9 cellular contexts compared by ENCODE assay signal in the genomic region with DNA sequence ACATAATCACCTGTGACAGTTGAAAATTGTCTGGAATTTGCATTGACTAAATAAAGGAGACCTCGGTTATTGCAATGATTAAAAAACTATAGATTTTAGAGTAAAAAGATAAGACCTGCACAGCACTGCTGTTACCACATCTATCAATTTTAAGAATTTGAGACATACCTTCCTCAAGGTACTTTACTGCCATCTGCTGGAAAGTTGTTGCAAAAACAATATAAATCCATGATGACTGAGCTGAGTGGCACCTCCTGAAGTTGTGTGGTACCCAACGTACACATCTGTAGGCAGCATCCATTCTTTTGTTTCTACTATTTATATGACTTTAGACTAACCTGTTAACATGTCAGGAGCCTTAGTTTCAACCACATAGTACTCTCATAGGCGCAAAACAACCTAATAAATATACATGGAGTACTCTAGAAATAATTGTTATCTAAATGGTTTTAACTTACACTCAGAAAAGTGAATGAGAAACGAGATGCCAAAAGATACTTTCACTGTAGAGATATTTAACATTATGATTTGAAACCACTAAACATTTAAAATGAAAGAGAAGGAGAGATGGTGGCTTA.
A peak's percentile ranks its signal among the peaks of the same experiment; 100 is the strongest.
DNase-seq lines count a peak whose midpoint lies in the region; ATAC-seq and TF ChIP-seq lines count a peak whose summit lies in the region.
"Had no signal": no experiment of that assay in that cellular context is flagged by ENCODE, and none has a peak within 500 bp of the region (broad histone marks: within the 10 kb centered on the region; RNA-seq: fewer than 3 reads in every experiment).

No MANE protein-coding gene starts in this region.

- H3K36me3 ChIP-seq in HCT116 (ENCODE audit: control insufficient read depth in 1 of 2, insufficient read depth in 2 of 2, low read length in 2 of 2): peaks cover 5 to 16% of the 10 kb centered on the region in 2 experiments; a peak in 2 of 4 replicates
- H3K36me3 ChIP-seq in fibroblast of lung (ENCODE audit: control insufficient read depth, insufficient read depth, low read length): peaks cover 17% of the 10 kb centered on the region
- H3K36me3 ChIP-seq in neural cell (ENCODE audit: insufficient read depth, low read length): no peaks in the 10 kb centered on the region

- BruUV-seq in HCT116 (replicated peaks; lab: Mats Ljungman, UMichigan): no TSS peak

- H3F3A ChIP-seq in neural cell (ENCODE audit: insufficient read depth, low read length, poor library complexity, severe bottlenecking): no peaks in the 10 kb centered on the region

- CTCF ChIA-PET in activated CD4-positive, alpha-beta T cell treated with anti-CD3 and anti-CD28 coated beads for 36 hours (lab: Charles Lee): interaction anchor here (0.6 to 3.9 kb wide), 43 partner anchors 9 to 639 kb away, joined by 3 to 35 read pairs (median 4); a partner anchor contains a TSS
- CTCF ChIA-PET in HCT116 (lab: Charles Lee): interaction anchor here (0.6 to 2.7 kb wide), 12 partner anchors 9 to 681 kb away, joined by 3 to 36 read pairs (median 5); no protein-coding TSS in a partner anchor

- no peak for TF ChIP-seq EP300 in neural cell (conservative IDR thresholded peaks at IDR 0.05; ENCODE audit: poor library complexity, severe bottlenecking)

- no peak overlapping the region for H3K4me3 ChIP-seq in HCT116 (replicated peaks in 1 of 2; ENCODE audit: low read depth in 1 of 2, low read length in 2 of 2)
- no peak overlapping the region for H3K4me3 ChIP-seq in fibroblast of lung (replicated peaks in 1 of 4; ENCODE audit: control extremely low read depth in 1 of 4, insufficient read depth in 1 of 4, low read depth in 3 of 4, low read length in 4 of 4)
- no peak overlapping the region for H3K4me3 ChIP-seq in neural cell (ENCODE audit: low read length)

- H3K9ac ChIP-seq in HCT116 (ENCODE audit: low read length) (no peak overlapping the region), fibroblast of lung (ENCODE audit: insufficient read depth, low read length) (no peak overlapping the region), neural cell (ENCODE audit: low read length) (no peak overlapping the region)

- H3K9me3 Mint-ChIP-seq in activated CD4-positive, alpha-beta T cell treated with anti-CD3 and anti-CD28 coated beads for 36 hours (ENCODE audit: low read depth): no peaks in the 10 kb centered on the region
- H3K9me3 Mint-ChIP-seq: CD8-positive, alpha-beta memory T cell had no signal

- H3K9me2 ChIP-seq in HCT116 (ENCODE audit: insufficient read depth) (no peaks in the 10 kb centered on the region), neural cell (ENCODE audit: insufficient read depth, low read length) (no peaks in the 10 kb centered on the region)

- no peaks in the 10 kb centered on the region for H3K27me3 Mint-ChIP-seq in activated CD4-positive, alpha-beta T cell treated with anti-CD3 and anti-CD28 coated beads for 36 hours
- H3K27me3 Mint-ChIP-seq: CD8-positive, alpha-beta memory T cell had no signal

- TF ChIP-seq CTCF in HCT116 (IDR thresholded peaks at IDR 0.05 in 2 of 3, conservative IDR thresholded peaks at IDR 0.05 in 1 of 3; ENCODE audit: borderline replicate concordance in 1 of 3, insufficient read depth in 1 of 3, low read depth in 2 of 3, low read length in 2 of 3) (peak; percentile 50 to 67 (median 57); a peak in 5 of 6 replicates), fibroblast of lung (conservative IDR thresholded peaks at IDR 0.05 in 1 of 2, IDR thresholded peaks at IDR 0.05 in 1 of 2; ENCODE audit: low read depth in 1 of 2, low read length in 2 of 2) (peak; percentile 44 to 49), neural cell (IDR thresholded peaks at IDR 0.05; ENCODE audit: poor library complexity, severe bottlenecking) (peak; percentile 87)

- H4K20me1 ChIP-seq in HCT116 (ENCODE audit: insufficient read depth): no peaks in the 10 kb centered on the region
- H4K20me1 ChIP-seq in fibroblast of lung (ENCODE audit: control insufficient read depth, extremely low read depth, insufficient read depth, low read length): peaks cover 1% of the 10 kb centered on the region
- no peaks in the 10 kb centered on the region for H4K20me1 ChIP-seq in neural cell (ENCODE audit: insufficient read depth)

- no peak for TF ChIP-seq POLR2A in HCT116 (IDR thresholded peaks at IDR 0.05; ENCODE audit: borderline replicate concordance, extremely low read depth, insufficient read depth, insufficient read length)

- no peak for DNase-seq in activated CD4-positive, alpha-beta T cell treated with anti-CD3 and anti-CD28 coated beads for 36 hours
- DNase-seq in activated CD4-positive, alpha-beta T cell treated with anti-CD3 and anti-CD28 coated beads for 48 hours: no peak
- DNase-seq in HCT116 (ENCODE audit: low read depth, low spot score) (peak; percentile 48), NCI-H1436 (lab: John Stamatoyannopoulos, UW) (peak; percentile 80), fibroblast of lung (ENCODE audit: low read depth in 2 of 2) (peak; percentile 57 to 73)

- RAD21 ChIA-PET in HCT116 (lab: Charles Lee; ENCODE audit: low non-redundant PET in 1 of 2, low total read pairs in 2 of 2, uncharacterized antibody in 2 of 2, unreplicated experiment in 2 of 2): interaction anchor here in 1 of 2 experiments (0.6 kb wide), 1 partner anchor 283 kb away, joined by 3 read pairs; no protein-coding TSS in a partner anchor

- peak; percentile 80 for ATAC-seq in activated CD4-positive, alpha-beta T cell treated with anti-CD3 and anti-CD28 coated beads for 36 hours
- peak; percentile 80 for ATAC-seq in HCT116
- ATAC-seq in SK-N-SH treated with all-trans-retinoic acid at 6 μM for 48 hours: peak; percentile 92
- ATAC-seq in GM19324 (IDR thresholded peaks at IDR 0.05; ENCODE audit: low FRiP score, unreplicated experiment): no peak

- H3K27ac ChIP-seq in HCT116 (ENCODE audit: low read depth, low read length) (no peak overlapping the region), fibroblast of lung (ENCODE audit: insufficient read depth, low read length) (no peak overlapping the region), neural cell (ENCODE audit: low read length) (no peak overlapping the region)

- intact Hi-C loops in activated CD4-positive, alpha-beta T cell treated with anti-CD3 and anti-CD28 coated beads for 36 hours (cut with DNase I, micrococcal nuclease): loop anchor here (1.0 to 5.0 kb wide), 6 partner anchors 303 to 695 kb away; a partner anchor contains a TSS
- intact Hi-C loops in HCT116 (cut with micrococcal nuclease): loop anchor here (5.0 to 10.0 kb wide), 2 partner anchors 694 to 1377 kb away; no protein-coding TSS in a partner anchor

- H3K79me2 ChIP-seq in HCT116 (ENCODE audit: insufficient read depth, low read length) (no peaks in the 10 kb centered on the region), fibroblast of lung (ENCODE audit: control insufficient read depth, insufficient read depth, low read length) (no peaks in the 10 kb centered on the region), neural cell (replicated peaks; ENCODE audit: insufficient read depth, low read length) (no peaks in the 10 kb centered on the region)

- peaks cover 18% of the 10 kb centered on the region for H3K36me3 Mint-ChIP-seq in activated CD4-positive, alpha-beta T cell treated with anti-CD3 and anti-CD28 coated beads for 36 hours (ENCODE audit: low read depth)

- POLR2A ChIA-PET in activated CD4-positive, alpha-beta T cell treated with anti-CD3 and anti-CD28 coated beads for 36 hours (lab: Charles Lee): no interaction called here
- POLR2A ChIA-PET in HCT116 (lab: Charles Lee): no interaction called here

- H3K4me3 Mint-ChIP-seq in activated CD4-positive, alpha-beta T cell treated with anti-CD3 and anti-CD28 coated beads for 36 hours: no peak overlapping the region
- H3K4me3 Mint-ChIP-seq: CD8-positive, alpha-beta memory T cell had no signal

- H2AFZ ChIP-seq in HCT116 (ENCODE audit: low read depth, low read length, poor library complexity, severe bottlenecking) (no peak overlapping the region), fibroblast of lung (ENCODE audit: low read length) (no peak overlapping the region), neural cell (ENCODE audit: low read depth, low read length) (no peak overlapping the region)

- H3K27me3 ChIP-seq in HCT116 (ENCODE audit: insufficient read depth, low read length) (no peaks in the 10 kb centered on the region), fibroblast of lung (ENCODE audit: control insufficient read depth, insufficient read depth, low read length) (no peaks in the 10 kb centered on the region), neural cell (ENCODE audit: insufficient read depth, low read depth, low read length) (no peaks in the 10 kb centered on the region)

- H3K27ac Mint-ChIP-seq in activated CD4-positive, alpha-beta T cell treated with anti-CD3 and anti-CD28 coated beads for 36 hours: no peak overlapping the region
- H3K27ac Mint-ChIP-seq: CD8-positive, alpha-beta memory T cell had no signal

- TF ChIP-seq RAD21 in HCT116 (IDR thresholded peaks at IDR 0.05; ENCODE audit: low read depth) (peak; percentile 77), neural cell (conservative IDR thresholded peaks at IDR 0.05) (peak; percentile 90)

- H3K9me3 ChIP-seq in HCT116 (ENCODE audit: control insufficient read depth in 1 of 2, insufficient read depth in 1 of 2, low read depth in 1 of 2, low read length in 2 of 2) (no peaks in the 10 kb centered on the region), fibroblast of lung (ENCODE audit: control insufficient read depth, insufficient read depth, low read depth, low read length) (no peaks in the 10 kb centered on the region), neural cell (ENCODE audit: low read length) (no peaks in the 10 kb centered on the region)

- H3K4me1 ChIP-seq in HCT116 (ENCODE audit: control insufficient read depth in 1 of 2, insufficient read depth in 2 of 2, low read length in 2 of 2) (no peaks in the 10 kb centered on the region), fibroblast of lung (ENCODE audit: control insufficient read depth, extremely low read depth, insufficient read depth, low read length) (no peaks in the 10 kb centered on the region)

- no peak overlapping the region for H3K4me2 ChIP-seq in HCT116 (ENCODE audit: low read length)
- H3K4me2 ChIP-seq in fibroblast of lung (ENCODE audit: extremely low read depth, insufficient read depth, low read length): no peak overlapping the region
- no peak overlapping the region for H3K4me2 ChIP-seq in neural cell (ENCODE audit: low read length)

- no peaks in the 10 kb centered on the region for H3K4me1 Mint-ChIP-seq in activated CD4-positive, alpha-beta T cell treated with anti-CD3 and anti-CD28 coated beads for 36 hours
- H3K4me1 Mint-ChIP-seq: CD8-positive, alpha-beta memory T cell had no signal

TF ChIP-seq in neural cell, 6 proteins besides CTCF, POLR2A, EP300 and RAD21 (continues in another document):
- TF ChIP-seq SMC3 (conservative IDR thresholded peaks at IDR 0.05; ENCODE audit: poor library complexity): peak; percentile 91

Comparison
In these comparisons a context has a peak if more than half of its experiments do, and no peak if none do; other contexts are left out.
1. DNase-seq: peak in HCT116 (single experiment), NCI-H1436 (single experiment) and fibroblast of lung (2 of 2); none in activated CD4-positive, alpha-beta T cell treated with anti-CD3 and anti-CD28 coated beads for 36 hours (single experiment) and activated CD4-positive, alpha-beta T cell treated with anti-CD3 and anti-CD28 coated beads for 48 hours (single experiment).
2. Peak in every context shown above with its lines, with median percentiles within 50 percentile points of each other: CTCF ChIP-seq.